18 cellular contexts compared by ENCODE assay signal in genomic region chr11:15842345-15842744, GRCh38.
"Had no signal": no experiment of that assay in that cellular context is flagged by ENCODE, and none has a peak within 500 bp of the region (broad histone marks: within the 10 kb centered on the region; RNA-seq: fewer than 3 reads in every experiment).

No MANE protein-coding gene starts in this region.

- H3K4me3 Mint-ChIP-seq: activated CD4-positive, alpha-beta memory T cell treated with anti-CD3 and anti-CD28 coated beads for 36 hours; activated naive CD8-positive, alpha-beta T cell treated with anti-CD3 and anti-CD28 coated beads for 36 hours; natural killer cell had no signal

- H3K36me3 ChIP-seq: gastroesophageal sphincter, heart right ventricle, stomach, suprapubic skin, tibial nerve had no signal

- H3K27ac ChIP-seq: epithelial cell of prostate, gastroesophageal sphincter, stomach, suprapubic skin, tibial nerve had no signal

- H3K4me1 Mint-ChIP-seq: activated naive CD8-positive, alpha-beta T cell treated with anti-CD3 and anti-CD28 coated beads for 36 hours; natural killer cell had no signal

- H3K27ac Mint-ChIP-seq: activated CD4-positive, alpha-beta memory T cell treated with anti-CD3 and anti-CD28 coated beads for 36 hours; activated naive CD8-positive, alpha-beta T cell treated with anti-CD3 and anti-CD28 coated beads for 36 hours; natural killer cell had no signal

- H3K27me3 Mint-ChIP-seq: activated CD4-positive, alpha-beta memory T cell treated with anti-CD3 and anti-CD28 coated beads for 36 hours had no signal

- H3K9me3 Mint-ChIP-seq: activated CD4-positive, alpha-beta memory T cell treated with anti-CD3 and anti-CD28 coated beads for 36 hours; activated naive CD8-positive, alpha-beta T cell treated with anti-CD3 and anti-CD28 coated beads for 36 hours had no signal

- H3K4me3 ChIP-seq: gastroesophageal sphincter, heart right ventricle, lung, stomach, suprapubic skin, tibial nerve had no signal

- H3K9me3 ChIP-seq: gastroesophageal sphincter, heart right ventricle, stomach, suprapubic skin, tibial nerve had no signal

- DNase-seq: activated CD4-positive, alpha-beta memory T cell treated with anti-CD3 and anti-CD28 coated beads for 36 hours; activated CD4-positive, alpha-beta T cell treated with anti-CD3 and anti-CD28 coated beads for 48 hours; activated naive CD4-positive, alpha-beta T cell treated with Interleukin-2 at 50 U/mL for 16 hours; activated naive CD8-positive, alpha-beta T cell treated with anti-CD3 and anti-CD28 coated beads for 36 hours; activated T-cell treated with anti-CD3 and anti-CD28 coated beads, Interleukin-2, amount 50 U/mL, for 48 hours; cerebellar nuclear complex; cortex of kidney; islet precursor cell; natural killer cell; occipital lobe; stomach; T-helper 2 cell had no signal

- H3K27me3 ChIP-seq: gastroesophageal sphincter, heart right ventricle, stomach, suprapubic skin, tibial nerve had no signal

- ATAC-seq: gastroesophageal sphincter, natural killer cell had no signal

- H3K36me3 Mint-ChIP-seq: activated CD4-positive, alpha-beta memory T cell treated with anti-CD3 and anti-CD28 coated beads for 36 hours; activated naive CD8-positive, alpha-beta T cell treated with anti-CD3 and anti-CD28 coated beads for 36 hours; natural killer cell had no signal
